ENCODE assay signal across 17 cellular contexts in the genomic region with DNA sequence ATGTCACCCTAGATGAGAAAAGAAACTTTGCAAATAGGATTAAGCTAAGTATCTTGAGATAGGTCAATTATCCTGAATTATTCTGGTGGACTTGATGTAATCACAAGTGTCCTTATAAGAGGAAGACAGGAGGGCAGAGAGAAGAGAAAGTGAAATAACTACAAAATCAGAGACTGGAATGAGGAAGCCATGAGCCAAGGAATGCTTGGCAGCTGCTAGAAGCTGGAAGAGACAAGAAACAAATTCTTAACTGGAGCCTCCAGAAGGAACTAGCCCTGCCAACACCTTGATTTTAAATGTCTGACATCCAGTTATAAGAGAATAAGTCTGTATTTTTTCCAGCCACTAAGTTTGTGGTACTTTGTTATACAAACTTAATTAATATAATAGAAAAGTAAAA.
"Had no signal": no experiment of that assay in that cellular context is flagged by ENCODE, and none has a peak within 500 bp of the region (broad histone marks: within the 10 kb centered on the region; RNA-seq: fewer than 3 reads in every experiment).

No MANE protein-coding gene starts in this region.

- ATAC-seq: activated T-cell treated with anti-CD3 and anti-CD28 coated beads, Interleukin-2, amount 50 U/mL, for 72 hours; left cardiac atrium; lower lobe of right lung; stimulated activated effector memory CD8-positive, alpha-beta T cell treated with anti-CD3 and anti-CD28 coated beads, Interleukin-12 subunit alpha, Interleukin-12 subunit beta, amount 100 ng/mL, for 72 hours had no signal

- DNase-seq: activated CD4-positive, alpha-beta memory T cell treated with anti-CD3 and anti-CD28 coated beads, Interleukin-2, amount 10 ng/mL, durations not matched to agents 7 days and 5 days; activated CD8-positive, alpha-beta memory T cell treated with anti-CD3 and anti-CD28 coated beads, Interleukin-2, amount 50 U/mL, for 4 hours; activated gamma-delta T cell treated with Interleukin-2 at 50 U/mL for 16 hours; activated naive CD8-positive, alpha-beta T cell treated with anti-CD3 and anti-CD28 coated beads for 36 hours; activated T-cell treated with anti-CD3 and anti-CD28 coated beads, Interleukin-2, amount 50 U/mL, for 72 hours; anterior cingulate cortex; hypothalamus; left cardiac atrium; lower lobe of right lung; midbrain; posterior cingulate gyrus; small intestine; T-helper 9 cell; tibial artery had no signal

- H3K9me3 ChIP-seq: lower lobe of right lung, right atrium auricular region, tibial artery had no signal

- H3K4me1 ChIP-seq: lower lobe of right lung, right atrium auricular region had no signal

- H3K27ac ChIP-seq: cardiac muscle cell, lower lobe of right lung, right atrium auricular region, tibial artery had no signal

- H3K36me3 ChIP-seq: cardiac muscle cell, lower lobe of right lung, right atrium auricular region, tibial artery had no signal

- H3K4me3 ChIP-seq: cardiac muscle cell, lower lobe of right lung, right atrium auricular region, tibial artery had no signal

- H3K27me3 ChIP-seq: right atrium auricular region, tibial artery had no signal
